In genomic region chr6:315921-316752, GRCh38 we compare ENCODE assay signal across 19 cellular contexts. TPM values are rescaled to one million over a fixed set of nuclear protein-coding genes. Genes with fewer than 3 reads are reported as not detected.
DNase-seq lines count a peak whose midpoint lies in the region; ATAC-seq, FAIRE-seq and TF ChIP-seq lines count a peak whose summit lies in the region.
"Had no signal": no experiment of that assay in that cellular context is flagged by ENCODE, and none has a peak within 500 bp of the region (broad histone marks: within the 10 kb centered on the region; RNA-seq: fewer than 3 reads in every experiment).

No MANE protein-coding gene starts in this region.

- H4K20me1 ChIP-seq in KMS-11 (ENCODE audit: insufficient read depth) = no peaks in the 10 kb centered on the region

- H3K4me3 Mint-ChIP-seq in naive B cell = peak overlapping the region in 5 of 8 donors; percentile 57 to 85 (median 68)
- H3K4me3 Mint-ChIP-seq in activated T-helper 17 cell treated with anti-CD3 and anti-CD28 coated beads, Interleukin-2, amount 50 U/mL, for 72 hours = no peak overlapping the region
- H3K4me3 Mint-ChIP-seq: activated naive CD4-positive, alpha-beta T cell treated with anti-CD3 and anti-CD28 coated beads, Interleukin-2, amount 50 U/mL, for 24 hours; neural crest cell had no signal

- H3K27me3 ChIP-seq in KMS-11 (ENCODE audit: insufficient read depth, low read depth) = no peaks in the 10 kb centered on the region
- H3K27me3 ChIP-seq: body of pancreas had no signal

- H3K9ac ChIP-seq in KMS-11 = peak overlapping the region; percentile 64

- peak overlapping the region; percentile 92 for H3K27ac ChIP-seq in KMS-11
- H3K27ac ChIP-seq: body of pancreas had no signal

- H3K36me3 ChIP-seq in KMS-11 (ENCODE audit: insufficient read depth) = no peaks in the 10 kb centered on the region

- H3K36me3 Mint-ChIP-seq in naive B cell = peaks cover 0 to 3% of the 10 kb centered on the region in 2 donors
- H3K36me3 Mint-ChIP-seq in activated T-helper 17 cell treated with anti-CD3 and anti-CD28 coated beads, Interleukin-2, amount 50 U/mL, for 72 hours (ENCODE audit: low read depth) = peaks cover 22% of the 10 kb centered on the region

- no peak overlapping the region for H3K4me3 ChIP-seq in KMS-11 (IDR thresholded peaks at IDR 0.05; ENCODE audit: insufficient read depth, low read depth, low read length)
- H3K4me3 ChIP-seq: body of pancreas, HAP-1 had no signal

- H3K4me1 ChIP-seq in KMS-11 (ENCODE audit: low read depth, poor library complexity, severe bottlenecking) = peaks cover 100% of the 10 kb centered on the region
- H3K4me1 ChIP-seq: HAP-1 had no signal

- ATAC-seq in GM21423 (IDR thresholded peaks at IDR 0.05; ENCODE audit: unreplicated experiment) = peak; percentile 26
- ATAC-seq in naive B cell (ENCODE audit: low read depth in 2 of 2) = no peak
- ATAC-seq in activated T-helper 17 cell treated with anti-CD3 and anti-CD28 coated beads, Interleukin-2, amount 50 U/mL, for 72 hours (replicated peaks) = no peak
- ATAC-seq: body of pancreas had no signal

- H3K4me2 ChIP-seq in KMS-11 = peak overlapping the region; percentile 95

- peaks cover 0 to 67% (median 50%) of the 10 kb centered on the region in 3 donors for H3K4me1 Mint-ChIP-seq in naive B cell
- peaks cover 15% of the 10 kb centered on the region for H3K4me1 Mint-ChIP-seq in activated T-helper 17 cell treated with anti-CD3 and anti-CD28 coated beads, Interleukin-2, amount 50 U/mL, for 72 hours

- H3K79me2 ChIP-seq in KMS-11 (ENCODE audit: insufficient read depth, low read depth) = peaks cover 61% of the 10 kb centered on the region

- DNase-seq in GM12891 (ENCODE audit: insufficient read length, low spot score) (no peak), naive B cell (no peak), NCI-H748 (lab: John Stamatoyannopoulos, UW; ENCODE audit: unreplicated experiment) (no peak), NCI-H2227 (lab: John Stamatoyannopoulos, UW; ENCODE audit: unreplicated experiment) (no peak)
- no peak for DNase-seq in stimulated activated CD4-positive, alpha-beta T cell treated with anti-CD3 and anti-CD28 coated beads, Interleukin-2, amount 100 ng/mL, for 48 hours
- DNase-seq: activated CD8-positive, alpha-beta memory T cell treated with anti-CD3 and anti-CD28 coated beads, Interleukin-2, amount 50 U/mL, for 4 hours; body of pancreas; DMS153; NCI-H1436 treated with DMSO at 0.1 percent for 48 hours; NCI-H226; SHP77 treated with DMSO at 0.1 percent for 48 hours; stimulated activated CD4-positive, alpha-beta T cell treated with anti-CD3 and anti-CD28 coated beads, Interleukin-2, amount 100 ng/mL, for 24 hours; T-helper 2 cell had no signal

- peak; percentile 54 for FAIRE-seq in GM12891 (lab: Jason Lieb, UNC)

- H3K27ac Mint-ChIP-seq in naive B cell = peak overlapping the region in 5 of 6 donors; percentile 0 to 97 (median 94)
- no peak overlapping the region for H3K27ac Mint-ChIP-seq in activated T-helper 17 cell treated with anti-CD3 and anti-CD28 coated beads, Interleukin-2, amount 50 U/mL, for 72 hours
- H3K27ac Mint-ChIP-seq: activated naive CD4-positive, alpha-beta T cell treated with anti-CD3 and anti-CD28 coated beads, Interleukin-2, amount 50 U/mL, for 24 hours had no signal

- no peak for TF ChIP-seq CTCF in KMS-11 (conservative IDR thresholded peaks at IDR 0.05; ENCODE audit: low read depth, low read length)

- no peaks in the 10 kb centered on the region for H3K27me3 Mint-ChIP-seq in naive B cell
- no peaks in the 10 kb centered on the region for H3K27me3 Mint-ChIP-seq in activated T-helper 17 cell treated with anti-CD3 and anti-CD28 coated beads, Interleukin-2, amount 50 U/mL, for 72 hours
- H3K27me3 Mint-ChIP-seq: activated naive CD4-positive, alpha-beta T cell treated with anti-CD3 and anti-CD28 coated beads, Interleukin-2, amount 50 U/mL, for 24 hours had no signal

- peaks cover 0 to 4% (median 0%) of the 10 kb centered on the region in 7 donors for H3K9me3 Mint-ChIP-seq in naive B cell
- H3K9me3 Mint-ChIP-seq in activated T-helper 17 cell treated with anti-CD3 and anti-CD28 coated beads, Interleukin-2, amount 50 U/mL, for 72 hours = peaks cover 6% of the 10 kb centered on the region
- H3K9me3 Mint-ChIP-seq: activated naive CD4-positive, alpha-beta T cell treated with anti-CD3 and anti-CD28 coated beads, Interleukin-2, amount 50 U/mL, for 24 hours had no signal

- peak overlapping the region; percentile 12; the same call in 1 of the 2 replicates for H2AFZ ChIP-seq in KMS-11 (ENCODE audit: low read depth)

- no peak for TF ChIP-seq POLR2A in GM12891 (IDR thresholded peaks at IDR 0.05; ENCODE audit: low read depth, low read length)

TF ChIP-seq in GM12891, 5 proteins besides CTCF, POLR2A, EP300 and RAD21:
- TF ChIP-seq POU2F2 (IDR thresholded peaks at IDR 0.05; ENCODE audit: low read depth, low read length) (no peak), POLR2AphosphoS5 (IDR thresholded peaks at IDR 0.05; ENCODE audit: low read depth, low read length) (no peak), PAX5 (IDR thresholded peaks at IDR 0.05; ENCODE audit: insufficient read depth, low read length, severe bottlenecking) (no peak), SPI1 (IDR thresholded peaks at IDR 0.05; ENCODE audit: low read depth, low read length) (no peak), TAF1 (IDR thresholded peaks at IDR 0.05; ENCODE audit: low read depth, low read length) (no peak)

RNA-seq across cellular contexts. Expression of gene DUSP22, which starts 23.9 kb away (rescaled TPM):
- 90.4 TPM for polyA plus RNA-seq in GM12891 (2012; ENCODE audit: low read depth, missing spikeins)
- 100 to 1,000 TPM in 5 of 6 donors, 10 to 100 TPM in 1; 89.6 to 177 (median 134) TPM for polyA plus RNA-seq in naive B cell (ENCODE audit: low read depth in 6 of 6)
- 10 to 100 TPM; 23.3 to 27.4 TPM for total RNA-seq in activated T-helper 17 cell treated with anti-CD3 and anti-CD28 coated beads, Interleukin-2, amount 50 U/mL, for 72 hours
